1 cellular context compared by ENCODE assay signal in the genomic region with DNA sequence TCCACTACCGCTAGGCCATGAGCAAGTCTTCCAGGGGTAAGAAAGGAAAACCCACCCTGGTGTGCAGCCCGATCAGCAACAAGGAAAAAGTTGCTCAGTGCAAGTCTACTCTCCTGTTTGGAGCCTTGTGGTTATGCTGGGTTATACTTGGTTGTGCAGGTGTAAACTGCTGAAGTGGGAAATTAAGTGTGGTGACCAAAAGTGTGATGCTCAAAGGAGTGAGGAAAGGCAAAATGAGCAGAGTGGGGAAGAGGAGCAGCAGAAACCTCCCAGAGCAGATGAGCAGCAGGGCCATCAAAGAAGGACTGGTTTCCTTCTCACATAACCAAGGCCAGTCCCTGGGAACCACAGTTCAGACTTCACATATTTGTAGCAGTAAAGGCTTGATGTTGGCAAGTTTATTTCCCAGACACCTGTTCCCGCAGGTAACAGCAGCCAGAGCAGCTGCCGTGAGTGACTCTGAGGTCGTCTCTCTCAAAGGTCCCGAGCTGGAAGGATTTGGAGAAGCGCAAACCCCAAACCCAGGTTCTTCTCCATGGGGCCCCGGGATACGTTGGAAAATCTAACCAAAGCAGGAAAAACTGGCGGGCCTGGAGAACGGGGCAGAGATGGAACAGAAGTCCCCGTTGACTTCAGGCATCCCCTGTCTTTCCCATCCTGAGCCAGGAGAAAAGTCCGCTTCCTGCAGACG.
TF ChIP-seq lines count a peak whose summit lies in the region.

No MANE protein-coding gene starts in this region.

TF ChIP-seq in K562, 482 proteins besides CTCF, POLR2A, EP300 and RAD21:
- TF ChIP-seq HDAC2 (IDR thresholded peaks at IDR 0.05): no peak
- no peak for TF ChIP-seq CHD1 (IDR thresholded peaks at IDR 0.05; ENCODE audit: low read length)
- TF ChIP-seq, protein P1, sequence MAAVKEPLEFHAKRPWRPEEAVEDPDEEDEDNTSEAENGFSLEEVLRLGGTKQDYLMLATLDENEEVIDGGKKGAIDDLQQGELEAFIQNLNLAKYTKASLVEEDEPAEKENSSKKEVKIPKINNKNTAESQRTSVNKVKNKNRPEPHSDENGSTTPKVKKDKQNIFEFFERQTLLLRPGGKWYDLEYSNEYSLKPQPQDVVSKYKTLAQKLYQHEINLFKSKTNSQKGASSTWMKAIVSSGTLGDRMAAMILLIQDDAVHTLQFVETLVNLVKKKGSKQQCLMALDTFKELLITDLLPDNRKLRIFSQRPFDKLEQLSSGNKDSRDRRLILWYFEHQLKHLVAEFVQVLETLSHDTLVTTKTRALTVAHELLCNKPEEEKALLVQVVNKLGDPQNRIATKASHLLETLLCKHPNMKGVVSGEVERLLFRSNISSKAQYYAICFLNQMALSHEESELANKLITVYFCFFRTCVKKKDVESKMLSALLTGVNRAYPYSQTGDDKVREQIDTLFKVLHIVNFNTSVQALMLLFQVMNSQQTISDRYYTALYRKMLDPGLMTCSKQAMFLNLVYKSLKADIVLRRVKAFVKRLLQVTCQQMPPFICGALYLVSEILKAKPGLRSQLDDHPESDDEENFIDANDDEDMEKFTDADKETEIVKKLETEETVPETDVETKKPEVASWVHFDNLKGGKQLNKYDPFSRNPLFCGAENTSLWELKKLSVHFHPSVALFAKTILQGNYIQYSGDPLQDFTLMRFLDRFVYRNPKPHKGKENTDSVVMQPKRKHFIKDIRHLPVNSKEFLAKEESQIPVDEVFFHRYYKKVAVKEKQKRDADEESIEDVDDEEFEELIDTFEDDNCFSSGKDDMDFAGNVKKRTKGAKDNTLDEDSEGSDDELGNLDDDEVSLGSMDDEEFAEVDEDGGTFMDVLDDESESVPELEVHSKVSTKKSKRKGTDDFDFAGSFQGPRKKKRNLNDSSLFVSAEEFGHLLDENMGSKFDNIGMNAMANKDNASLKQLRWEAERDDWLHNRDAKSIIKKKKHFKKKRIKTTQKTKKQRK (IDR thresholded peaks at IDR 0.05; ENCODE audit: borderline replicate concordance, low read depth, low read length): no peak
- TF ChIP-seq TGIF2 (CRISPR knock-in tag; IDR thresholded peaks at IDR 0.05): 0 out of 2 replicates have a peak, but pooled peaks have one; percentile 54
